ENCODE assay signal across 24 cellular contexts in the genomic region with DNA sequence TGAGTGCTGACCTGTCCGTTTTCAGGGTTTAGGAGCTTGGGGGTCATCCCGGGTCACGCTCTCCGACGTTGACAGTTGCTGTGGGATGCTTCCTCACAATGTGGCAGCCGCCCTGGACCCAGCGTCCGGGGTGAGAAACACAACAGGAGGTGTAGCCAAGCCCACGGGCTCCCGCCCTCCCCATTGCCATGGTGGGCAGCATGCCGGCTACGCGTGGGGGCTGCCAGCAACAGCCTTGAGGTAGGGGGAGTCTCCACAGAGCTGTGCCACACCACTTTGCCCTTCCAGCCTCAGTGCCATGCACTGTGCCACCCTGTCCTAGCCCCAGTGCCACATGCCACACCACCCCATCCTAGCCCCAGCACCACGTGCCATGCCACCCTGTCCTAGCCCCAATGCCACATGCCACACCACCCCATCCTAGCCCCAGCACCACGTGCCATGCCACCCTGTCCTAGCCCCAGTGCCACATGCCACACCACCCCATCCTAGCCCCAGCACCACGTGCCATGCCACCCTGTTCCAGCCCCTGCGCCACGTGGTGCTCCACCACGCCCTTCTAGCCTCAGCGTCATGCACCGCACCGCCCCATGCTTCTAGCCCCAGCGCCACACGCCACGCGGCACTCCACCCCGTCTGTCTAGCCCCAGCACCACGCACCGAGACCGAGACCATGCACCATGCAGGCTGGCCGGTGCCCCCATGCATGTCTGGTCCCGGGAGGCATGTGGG. TPM values are rescaled to one million over a fixed set of nuclear protein-coding genes. Genes with fewer than 3 reads are reported as not detected.
DNase-seq lines count a peak whose midpoint lies in the region; ATAC-seq, FAIRE-seq and TF ChIP-seq lines count a peak whose summit lies in the region.
"Had no signal": no experiment of that assay in that cellular context is flagged by ENCODE, and none has a peak within 500 bp of the region (broad histone marks: within the 10 kb centered on the region; RNA-seq: fewer than 3 reads in every experiment).

No MANE protein-coding gene starts in this region.

- H2AFZ ChIP-seq in GM12878 (ENCODE audit: control insufficient read depth, low read depth, low read length): no peak overlapping the region

- RAD21 ChIA-PET in GM12878 (lab: Charles Lee; ENCODE audit: unreplicated experiment): no interaction called here

- no peaks in the 10 kb centered on the region for H3K36me3 Mint-ChIP-seq in stimulated activated memory B cell treated with anti-CD40 and anti-IgM and Interleukin-4, amounts not matched to agents 10 μg/mL and 1 μg/mL and 100 μg/mL, for 72 hours

- CTCF ChIA-PET in GM12878 (lab: Yijun Ruan, JAX): no interaction called here

- DNase-seq in left ventricle myocardium superior (peak; percentile 27), left ventricle myocardium inferior (no peak), GM12878 (ENCODE audit: low read depth, low spot score) (no peak), kidney (peak; percentile 69), SHP77 treated with DMSO at 0.1 percent for 48 hours (lab: John Stamatoyannopoulos, UW) (no peak), suprapubic skin (ENCODE audit: low spot score in 2 of 2) (no peak), foreskin fibroblast (no peak)
- DNase-seq: Calu3, DMS79 treated with DMSO at 0.1 percent for 48 hours, H7, Kasumi-1, MV-4-11, NCI-H1105, NCI-H1436 treated with DMSO at 0.1 percent for 48 hours, NCI-H187 treated with DMSO at 0.1 percent for 48 hours, NCI-H524 treated with DMSO at 0.1 percent for 48 hours, NCI-H774, RPMI8226, SIG-M5 had no signal

- FAIRE-seq in GM12878 (lab: Jason Lieb, UNC) (no peak), kidney (lab: Jason Lieb, UNC) (no peak)

- BruUV-seq in GM12878 (replicated peaks; lab: Mats Ljungman, UMichigan): no TSS peak

- H3K79me2 ChIP-seq in GM12878 (ENCODE audit: control insufficient read depth, insufficient read depth, low read length): no peaks in the 10 kb centered on the region

- no peaks in the 10 kb centered on the region for H4K20me1 ChIP-seq in GM12878 (ENCODE audit: control insufficient read depth, insufficient read depth)

- POLR2A ChIA-PET in GM12878 (lab: Charles Lee): no interaction called here

- H3K36me3 ChIP-seq in left ventricle myocardium inferior: peaks cover 24% of the 10 kb centered on the region
- H3K36me3 ChIP-seq in GM12878 (ENCODE audit: control insufficient read depth in 2 of 2, insufficient read depth in 2 of 2, low read length in 1 of 2): no peaks in the 10 kb centered on the region
- peaks cover 0 to 3% of the 10 kb centered on the region in 2 donors for H3K36me3 ChIP-seq in kidney (ENCODE audit: control insufficient read depth in 1 of 2, insufficient read depth in 2 of 2, low read length in 2 of 2)
- peaks cover 36% of the 10 kb centered on the region for H3K36me3 ChIP-seq in suprapubic skin

- no peak overlapping the region for H3K27ac ChIP-seq in left ventricle myocardium inferior (replicated peaks)
- no peak overlapping the region for H3K27ac ChIP-seq in GM12878 (ENCODE audit: control insufficient read depth, insufficient read depth)
- no peak overlapping the region for H3K27ac ChIP-seq in kidney (ENCODE audit: low read depth in 2 of 2, low read length in 2 of 2)
- H3K27ac ChIP-seq in suprapubic skin: no peak overlapping the region
- H3K27ac ChIP-seq: SK-N-MC had no signal

- no peaks in the 10 kb centered on the region for H3K9me3 ChIP-seq in left ventricle myocardium inferior (replicated peaks)
- H3K9me3 ChIP-seq in GM12878 (replicated peaks; ENCODE audit: control insufficient read depth, insufficient read depth, low read length): no peaks in the 10 kb centered on the region
- no peaks in the 10 kb centered on the region for H3K9me3 ChIP-seq in kidney (ENCODE audit: control insufficient read depth in 1 of 2, low read length in 2 of 2)
- H3K9me3 ChIP-seq in suprapubic skin: no peaks in the 10 kb centered on the region

- 73% methylated on average over 32 of the region's 32 CpGs for WGBS in GM12878 (ENCODE audit: insufficient coverage, insufficient replicate concordance, low lambda C conversion rate, missing lambda C conversion rate)
- 92% methylated on average over 27 of the region's 32 CpGs for WGBS in suprapubic skin

- TF ChIP-seq POLR2A in GM12878 (IDR thresholded peaks at IDR 0.05; ENCODE audit: low read depth, low read length) (0 out of 2 replicates have a peak, but pooled peaks have one; percentile 17), suprapubic skin (IDR thresholded peaks at IDR 0.05) (no peak)

- TF ChIP-seq RAD21 in GM12878 (IDR thresholded peaks at IDR 0.05; ENCODE audit: insufficient read depth, low read depth, low read length): no peak

- no peak for ATAC-seq in left ventricle myocardium superior
- no peak for ATAC-seq in GM12878
- peak; percentile 3 for ATAC-seq in stimulated activated memory B cell treated with anti-CD40 and anti-IgM and Interleukin-4, amounts not matched to agents 10 μg/mL and 1 μg/mL and 100 μg/mL, for 72 hours

- H3K4me2 ChIP-seq in GM12878 (ENCODE audit: control insufficient read depth, insufficient read depth): no peak overlapping the region

- TF ChIP-seq CTCF in left ventricle myocardium inferior (IDR thresholded peaks at IDR 0.05; ENCODE audit: borderline replicate concordance): no peak
- no peak for TF ChIP-seq CTCF in GM12878 (IDR thresholded peaks at IDR 0.05 in 2 of 3, conservative IDR thresholded peaks at IDR 0.05 in 1 of 3; ENCODE audit: control insufficient read depth in 2 of 3, extremely low read depth in 1 of 3, insufficient read depth in 1 of 3, low read depth in 3 of 3, low read length in 3 of 3)
- no peak for TF ChIP-seq CTCF in kidney (IDR thresholded peaks at IDR 0.05; ENCODE audit: borderline replicate concordance, extremely low read depth, insufficient read depth)
- TF ChIP-seq CTCF in suprapubic skin (IDR thresholded peaks at IDR 0.05): no peak
- TF ChIP-seq CTCF in foreskin fibroblast (IDR thresholded peaks at IDR 0.05; ENCODE audit: low read depth, low read length): no peak

- in situ Hi-C loops in GM12878 (cut with MboI): no loop called here

- H3K4me1 ChIP-seq in left ventricle myocardium inferior: no peaks in the 10 kb centered on the region
- no peaks in the 10 kb centered on the region for H3K4me1 ChIP-seq in GM12878 (ENCODE audit: control insufficient read depth, insufficient read depth, low read length)
- H3K4me1 ChIP-seq in kidney (ENCODE audit: control insufficient read depth in 1 of 2, insufficient read depth in 1 of 2, low read depth in 1 of 2, low read length in 2 of 2): no peaks in the 10 kb centered on the region
- peaks cover 25% of the 10 kb centered on the region for H3K4me1 ChIP-seq in suprapubic skin

- H3K4me3 Mint-ChIP-seq in stimulated activated memory B cell treated with anti-CD40 and anti-IgM and Interleukin-4, amounts not matched to agents 10 μg/mL and 1 μg/mL and 100 μg/mL, for 72 hours: no peak overlapping the region

- H3K9ac ChIP-seq in GM12878 (ENCODE audit: control insufficient read depth, insufficient read depth, low read length) (no peak overlapping the region), kidney (ENCODE audit: low read length in 2 of 2) (no peak overlapping the region)

- H3K27me3 Mint-ChIP-seq in stimulated activated memory B cell treated with anti-CD40 and anti-IgM and Interleukin-4, amounts not matched to agents 10 μg/mL and 1 μg/mL and 100 μg/mL, for 72 hours: peaks cover 9% of the 10 kb centered on the region

- H3K27ac Mint-ChIP-seq in stimulated activated memory B cell treated with anti-CD40 and anti-IgM and Interleukin-4, amounts not matched to agents 10 μg/mL and 1 μg/mL and 100 μg/mL, for 72 hours: peak overlapping the region; percentile 53

- no peaks in the 10 kb centered on the region for H3K27me3 ChIP-seq in left ventricle myocardium inferior (ENCODE audit: low read depth)
- no peaks in the 10 kb centered on the region for H3K27me3 ChIP-seq in GM12878 (replicated peaks in 1 of 2; ENCODE audit: control insufficient read depth in 2 of 2, insufficient read depth in 2 of 2, low read length in 1 of 2)
- H3K27me3 ChIP-seq in suprapubic skin: no peaks in the 10 kb centered on the region

- H3K4me1 Mint-ChIP-seq in stimulated activated memory B cell treated with anti-CD40 and anti-IgM and Interleukin-4, amounts not matched to agents 10 μg/mL and 1 μg/mL and 100 μg/mL, for 72 hours: no peaks in the 10 kb centered on the region

- intact Hi-C loops in left ventricle myocardium superior (cut with micrococcal nuclease) (no loop called here), left ventricle myocardium inferior (cut with micrococcal nuclease) (no loop called here), GM12878 (cut with micrococcal nuclease; ENCODE audit: unreplicated experiment) (no loop called here), kidney (cut with DNase I) (no loop called here)

- H3K9me3 Mint-ChIP-seq in stimulated activated memory B cell treated with anti-CD40 and anti-IgM and Interleukin-4, amounts not matched to agents 10 μg/mL and 1 μg/mL and 100 μg/mL, for 72 hours: no peaks in the 10 kb centered on the region

- no peak overlapping the region for H3K4me3 ChIP-seq in left ventricle myocardium inferior
- H3K4me3 ChIP-seq in GM12878: no peak overlapping the region
- no peak overlapping the region for H3K4me3 ChIP-seq in kidney (ENCODE audit: low read length in 2 of 2)
- H3K4me3 ChIP-seq in suprapubic skin: no peak overlapping the region
- no peak overlapping the region for H3K4me3 ChIP-seq in foreskin fibroblast (ENCODE audit: low read depth in 1 of 2, low read length in 2 of 2)
- H3K4me3 ChIP-seq: SK-N-MC had no signal

- SMC1A ChIA-PET in GM12878 (lab: Charles Lee; ENCODE audit: uncharacterized antibody, unreplicated experiment): no interaction called here

- TF ChIP-seq EP300 in GM12878 (IDR thresholded peaks at IDR 0.05; ENCODE audit: borderline replicate concordance in 1 of 2, control insufficient read depth in 1 of 2, low read depth in 2 of 2, low read length in 2 of 2): no peak
- no peak for TF ChIP-seq EP300 in suprapubic skin (IDR thresholded peaks at IDR 0.05)

RNA-seq across cellular contexts. Expression of a gene that starts 8.5 kb away (rescaled TPM):
- total RNA-seq in left ventricle myocardium superior (0.67 TPM), left ventricle myocardium inferior (0.80 TPM), GM12878 (2014; rRNA removed) (not detected in 2 replicates), GM12878 (2014; rRNA removed; fragmentation: Illumina TruSeq; extraction: Trizol) (not detected in 2 replicates), GM12878 (2021) (0.38 TPM in 1 of 2 replicates, not detected in the other), kidney (1.6 TPM), suprapubic skin (not detected)
- not detected in 2 replicates for total RNA-seq in GM12878 (2013; cell fraction: nucleolus; rRNA removed)
- polyA plus RNA-seq in GM12878 (2011; ENCODE audit: low read depth): not detected
- polyA plus RNA-seq in GM12878 (2011; rRNA removed) (not detected in 2 replicates), GM12878 (2014; fragmentation: Illumina TruSeq; extraction: Trizol) (not detected in 2 replicates), GM12878 (2014; fragmentation: Nextera tagmentation; extraction: Ambion mirVana) (not detected), GM12878 (2014; rRNA removed) (not detected in 2 replicates), GM12878 (2016; fragmentation: Nextera tagmentation; extraction: Ambion mirVana) (not detected), kidney (ENCODE audit: insufficient read depth, low read depth, low replicate concordance) (0.86 TPM)
- polyA plus RNA-seq in GM12878 (2011; cell fraction: cytosol; rRNA removed): not detected in 2 replicates
- polyA plus RNA-seq in GM12878 (2011; cell fraction: nucleus; rRNA removed): not detected in 2 replicates
- not detected in 2 replicates for polyA plus RNA-seq in GM12878 (2012)
- polyA minus RNA-seq in GM12878 (2011; rRNA and poly(A)+ RNA removed): not detected in 2 replicates
- polyA minus RNA-seq in GM12878 (2011; cell fraction: cytosol; rRNA and poly(A)+ RNA removed): not detected in 2 replicates
- polyA minus RNA-seq in GM12878 (2011; cell fraction: nucleus; rRNA and poly(A)+ RNA removed): not detected in 2 replicates
- total RNA-seq: Calu3, HT-29, M059J had no signal

RNA-seq across cellular contexts. Expression of a gene that starts 29.8 kb away (rescaled TPM):
- total RNA-seq in left ventricle myocardium superior (35.5 TPM), left ventricle myocardium inferior (46.7 TPM), GM12878 (2014; rRNA removed) (0.23 and 0.33 TPM in 2 replicates), GM12878 (2014; rRNA removed; fragmentation: Illumina TruSeq; extraction: Trizol) (not detected in 2 replicates), GM12878 (2021) (0.13 and 0.27 TPM in 2 replicates), kidney (7.0 TPM), suprapubic skin (10 to 100 TPM in 1 of 4 donors, 1 to 10 TPM in 3; 1.7 to 11.2 (median 2.6) TPM)
- total RNA-seq in GM12878 (2013; cell fraction: nucleolus; rRNA removed): 0.56 TPM in 1 of 2 replicates, not detected in the other
- polyA plus RNA-seq in GM12878 (2011; ENCODE audit: low read depth): not detected
- polyA plus RNA-seq in GM12878 (2011; rRNA removed) (0.09 and 0.23 TPM in 2 replicates), GM12878 (2014; fragmentation: Illumina TruSeq; extraction: Trizol) (not detected in 2 replicates), GM12878 (2014; fragmentation: Nextera tagmentation; extraction: Ambion mirVana) (under 1 TPM in 1 of 2 experiments, not detected in 1; 0.04 TPM), GM12878 (2014; rRNA removed) (0.23 and 0.46 TPM in 2 replicates), GM12878 (2016; fragmentation: Nextera tagmentation; extraction: Ambion mirVana) (under 1 TPM in 1 of 2 experiments, not detected in 1; 0.09 TPM), kidney (ENCODE audit: insufficient read depth, low read depth, low replicate concordance) (1.2 TPM)
- 1.2 and 1.5 TPM in 2 replicates for polyA plus RNA-seq in GM12878 (2011; cell fraction: cytosol; rRNA removed)
- 3.5 and 3.7 TPM in 2 replicates for polyA plus RNA-seq in GM12878 (2011; cell fraction: nucleus; rRNA removed)
- 0.12 and 0.15 TPM in 2 replicates for polyA plus RNA-seq in GM12878 (2012)
- polyA minus RNA-seq in GM12878 (2011; rRNA and poly(A)+ RNA removed): 1.9 TPM in 1 of 2 replicates, not detected in the other
- polyA minus RNA-seq in GM12878 (2011; cell fraction: cytosol; rRNA and poly(A)+ RNA removed): 0.73 TPM in 1 of 2 replicates, not detected in the other
- 0.36 and 1.4 TPM in 2 replicates for polyA minus RNA-seq in GM12878 (2011; cell fraction: nucleus; rRNA and poly(A)+ RNA removed)
- total RNA-seq: A673 had no signal

Comparison
In these comparisons a context has a peak if more than half of its experiments do, and no peak if none do; other contexts are left out.
1. DNase-seq: peak in left ventricle myocardium superior (single experiment) and kidney (single experiment); none in left ventricle myocardium inferior (single experiment), GM12878 (single experiment), SHP77 treated with DMSO at 0.1 percent for 48 hours (single experiment), suprapubic skin (0 of 2) and foreskin fibroblast (0 of 2).